Comparison of ENCODE assay signal across 18 cellular contexts in genomic region chr4:25870081-25870480, GRCh38. TPM values are rescaled to one million over a fixed set of nuclear protein-coding genes. Genes with fewer than 3 reads are reported as not detected.
DNase-seq lines count a peak whose midpoint lies in the region; ATAC-seq, FAIRE-seq and TF ChIP-seq lines count a peak whose summit lies in the region.
"Had no signal": no experiment of that assay in that cellular context is flagged by ENCODE, and none has a peak within 500 bp of the region (broad histone marks: within the 10 kb centered on the region; RNA-seq: fewer than 3 reads in every experiment).

No MANE protein-coding gene starts in this region.

- TF ChIP-seq CTCF in left lung (IDR thresholded peaks at IDR 0.05): no peak

- H3K4me3 ChIP-seq in Karpas-422 (ENCODE audit: low read length) (no peak overlapping the region), left lung (no peak overlapping the region)
- H3K4me3 ChIP-seq: transverse colon had no signal

- H3K27me3 ChIP-seq in Karpas-422 (ENCODE audit: low read length) (no peaks in the 10 kb centered on the region), left lung (no peaks in the 10 kb centered on the region)
- H3K27me3 ChIP-seq: transverse colon had no signal

- no peaks in the 10 kb centered on the region for H3K9me2 ChIP-seq in Karpas-422 (replicated peaks; ENCODE audit: insufficient read depth, low read length)

- peak overlapping the region; percentile 99 for H3K27ac ChIP-seq in Karpas-422 (ENCODE audit: low read length)
- H3K27ac ChIP-seq in left lung: no peak overlapping the region

- no peaks in the 10 kb centered on the region for H3K36me3 ChIP-seq in Karpas-422 (ENCODE audit: insufficient read depth, low read length)
- H3K36me3 ChIP-seq in left lung: no peaks in the 10 kb centered on the region
- H3K36me3 ChIP-seq: transverse colon had no signal

- no peaks in the 10 kb centered on the region for H3K9me3 ChIP-seq in Karpas-422 (ENCODE audit: low read length)
- no peaks in the 10 kb centered on the region for H3K9me3 ChIP-seq in left lung
- H3K9me3 ChIP-seq: transverse colon had no signal

- no peaks in the 10 kb centered on the region for H3K79me2 ChIP-seq in Karpas-422 (ENCODE audit: low read length)

- peak; percentile 94 for FAIRE-seq in GM12892 (lab: Jason Lieb, UNC)
- FAIRE-seq: D721Med, HTR-8/SVneo had no signal

- peaks cover 95% of the 10 kb centered on the region for H3K4me1 ChIP-seq in Karpas-422 (ENCODE audit: low read length)
- peaks cover 0 to 6% of the 10 kb centered on the region in 2 donors for H3K4me1 ChIP-seq in left lung

- ATAC-seq in GM19455 (IDR thresholded peaks at IDR 0.05; ENCODE audit: unreplicated experiment): peak; percentile 41
- ATAC-seq in HG02678 (IDR thresholded peaks at IDR 0.05; ENCODE audit: unreplicated experiment): peak; percentile 57
- ATAC-seq in left lung: no peak
- ATAC-seq: left ventricle myocardium superior, natural killer cell had no signal

- intact Hi-C loops in left lung (cut with DNase I): no loop called here

- in situ Hi-C loops in ACHN (cut with HindIII; ENCODE audit: low pct_ligation_motif_present, low pct_unique_long_range_greater_than_20kb, low sequenced_read_pairs): no loop called here

- no peak for TF ChIP-seq POLR2A in GM12892 (IDR thresholded peaks at IDR 0.05; ENCODE audit: low read depth, low read length)

- H3K4me2 ChIP-seq in Karpas-422 (ENCODE audit: low read depth, low read length, poor library complexity, severe bottlenecking): peak overlapping the region; percentile 4

- H3K9ac ChIP-seq in Karpas-422 (ENCODE audit: low read length): no peak overlapping the region

- DNase-seq in GM12892 (ENCODE audit: insufficient read length) (no peak), Karpas-422 (no peak), left lung (no peak), NCI-H146 treated with DMSO at 0.1 percent for 48 hours (lab: John Stamatoyannopoulos, UW; ENCODE audit: unreplicated experiment) (no peak), epidermal melanocyte (ENCODE audit: insufficient read length, low spot score) (no peak), ACHN (no peak)
- DNase-seq: activated naive CD4-positive, alpha-beta T cell treated with anti-CD3 and anti-CD28 coated beads, Interleukin-2, amount 10 ng/mL, durations not matched to agents 7 days and 5 days; effector memory CD4-positive, alpha-beta T cell; left ventricle myocardium superior; natural killer cell; NCI-H2107; NK-92 treated with Interleukin-12 subunit alpha and Interleukin-12 subunit beta, amount 100 ng/mL, for 24 hours; SIG-M5; transverse colon had no signal

- no peak overlapping the region for H2AFZ ChIP-seq in Karpas-422 (ENCODE audit: low read length)

- H4K20me1 ChIP-seq in Karpas-422 (ENCODE audit: insufficient read depth, low read depth, low read length): no peaks in the 10 kb centered on the region

RNA-seq across cellular contexts. Expression of gene SEL1L3, which starts 7.3 kb away (rescaled TPM):
- 50.1 TPM for polyA plus RNA-seq in GM12892 (2012; ENCODE audit: missing spikeins)
- total RNA-seq in Karpas-422 (2014; rRNA removed; shearing (Covaris generic); ENCODE audit: low replicate concordance): 222 and 271 TPM in 2 replicates
- total RNA-seq in left lung: 100 to 1,000 TPM in 1 of 2 donors, 10 to 100 TPM in 1; 88.1 to 121 TPM

RNA-seq across cellular contexts. Expression of gene SMIM20, which starts 43.9 kb away (rescaled TPM):
- polyA plus RNA-seq in GM12892 (2012; ENCODE audit: missing spikeins): 39.1 TPM
- total RNA-seq in Karpas-422 (2014; rRNA removed; shearing (Covaris generic); ENCODE audit: low replicate concordance): 53.2 and 85.2 TPM in 2 replicates
- total RNA-seq in left lung: 10 to 100 TPM; 20.1 to 28.4 TPM
